ENCODE assay signal across 1 cellular context in the genomic region with DNA sequence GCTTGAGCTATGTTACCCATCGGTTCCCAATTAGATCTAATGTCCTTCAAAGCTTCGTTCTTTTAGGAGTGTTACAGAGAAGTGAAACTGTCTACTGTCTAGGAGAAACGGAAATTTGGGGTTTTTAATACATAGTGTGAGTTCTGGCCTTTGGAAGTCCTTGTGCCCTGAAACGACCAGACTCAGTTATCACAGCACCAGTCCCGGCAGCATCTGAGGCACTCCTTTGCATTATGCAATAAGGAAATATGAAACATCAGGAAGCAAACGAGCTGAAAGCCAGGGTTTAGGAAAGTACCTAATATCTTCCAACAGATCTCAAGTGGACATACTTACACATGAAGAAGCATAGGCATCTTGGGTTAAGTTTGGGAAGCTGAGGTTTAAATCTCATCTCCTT.
TF ChIP-seq lines count a peak whose summit lies in the region.

No MANE protein-coding gene starts in this region.

TF ChIP-seq in GM23338, 12 proteins besides CTCF, POLR2A, EP300 and RAD21 (continued from another document):
- TF ChIP-seq, protein P1, sequence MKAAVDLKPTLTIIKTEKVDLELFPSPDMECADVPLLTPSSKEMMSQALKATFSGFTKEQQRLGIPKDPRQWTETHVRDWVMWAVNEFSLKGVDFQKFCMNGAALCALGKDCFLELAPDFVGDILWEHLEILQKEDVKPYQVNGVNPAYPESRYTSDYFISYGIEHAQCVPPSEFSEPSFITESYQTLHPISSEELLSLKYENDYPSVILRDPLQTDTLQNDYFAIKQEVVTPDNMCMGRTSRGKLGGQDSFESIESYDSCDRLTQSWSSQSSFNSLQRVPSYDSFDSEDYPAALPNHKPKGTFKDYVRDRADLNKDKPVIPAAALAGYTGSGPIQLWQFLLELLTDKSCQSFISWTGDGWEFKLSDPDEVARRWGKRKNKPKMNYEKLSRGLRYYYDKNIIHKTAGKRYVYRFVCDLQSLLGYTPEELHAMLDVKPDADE (IDR thresholded peaks at IDR 0.05) = no peak
- TF ChIP-seq JUNB (IDR thresholded peaks at IDR 0.05; ENCODE audit: unreplicated experiment) (no peak), EZH2phosphoT487 (IDR thresholded peaks at IDR 0.05; ENCODE audit: unreplicated experiment) (no peak)
- TF ChIP-seq, protein P2, sequence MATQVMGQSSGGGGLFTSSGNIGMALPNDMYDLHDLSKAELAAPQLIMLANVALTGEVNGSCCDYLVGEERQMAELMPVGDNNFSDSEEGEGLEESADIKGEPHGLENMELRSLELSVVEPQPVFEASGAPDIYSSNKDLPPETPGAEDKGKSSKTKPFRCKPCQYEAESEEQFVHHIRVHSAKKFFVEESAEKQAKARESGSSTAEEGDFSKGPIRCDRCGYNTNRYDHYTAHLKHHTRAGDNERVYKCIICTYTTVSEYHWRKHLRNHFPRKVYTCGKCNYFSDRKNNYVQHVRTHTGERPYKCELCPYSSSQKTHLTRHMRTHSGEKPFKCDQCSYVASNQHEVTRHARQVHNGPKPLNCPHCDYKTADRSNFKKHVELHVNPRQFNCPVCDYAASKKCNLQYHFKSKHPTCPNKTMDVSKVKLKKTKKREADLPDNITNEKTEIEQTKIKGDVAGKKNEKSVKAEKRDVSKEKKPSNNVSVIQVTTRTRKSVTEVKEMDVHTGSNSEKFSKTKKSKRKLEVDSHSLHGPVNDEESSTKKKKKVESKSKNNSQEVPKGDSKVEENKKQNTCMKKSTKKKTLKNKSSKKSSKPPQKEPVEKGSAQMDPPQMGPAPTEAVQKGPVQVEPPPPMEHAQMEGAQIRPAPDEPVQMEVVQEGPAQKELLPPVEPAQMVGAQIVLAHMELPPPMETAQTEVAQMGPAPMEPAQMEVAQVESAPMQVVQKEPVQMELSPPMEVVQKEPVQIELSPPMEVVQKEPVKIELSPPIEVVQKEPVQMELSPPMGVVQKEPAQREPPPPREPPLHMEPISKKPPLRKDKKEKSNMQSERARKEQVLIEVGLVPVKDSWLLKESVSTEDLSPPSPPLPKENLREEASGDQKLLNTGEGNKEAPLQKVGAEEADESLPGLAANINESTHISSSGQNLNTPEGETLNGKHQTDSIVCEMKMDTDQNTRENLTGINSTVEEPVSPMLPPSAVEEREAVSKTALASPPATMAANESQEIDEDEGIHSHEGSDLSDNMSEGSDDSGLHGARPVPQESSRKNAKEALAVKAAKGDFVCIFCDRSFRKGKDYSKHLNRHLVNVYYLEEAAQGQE (IDR thresholded peaks at IDR 0.05; ENCODE audit: unreplicated experiment) = no peak
